In the genomic region with DNA sequence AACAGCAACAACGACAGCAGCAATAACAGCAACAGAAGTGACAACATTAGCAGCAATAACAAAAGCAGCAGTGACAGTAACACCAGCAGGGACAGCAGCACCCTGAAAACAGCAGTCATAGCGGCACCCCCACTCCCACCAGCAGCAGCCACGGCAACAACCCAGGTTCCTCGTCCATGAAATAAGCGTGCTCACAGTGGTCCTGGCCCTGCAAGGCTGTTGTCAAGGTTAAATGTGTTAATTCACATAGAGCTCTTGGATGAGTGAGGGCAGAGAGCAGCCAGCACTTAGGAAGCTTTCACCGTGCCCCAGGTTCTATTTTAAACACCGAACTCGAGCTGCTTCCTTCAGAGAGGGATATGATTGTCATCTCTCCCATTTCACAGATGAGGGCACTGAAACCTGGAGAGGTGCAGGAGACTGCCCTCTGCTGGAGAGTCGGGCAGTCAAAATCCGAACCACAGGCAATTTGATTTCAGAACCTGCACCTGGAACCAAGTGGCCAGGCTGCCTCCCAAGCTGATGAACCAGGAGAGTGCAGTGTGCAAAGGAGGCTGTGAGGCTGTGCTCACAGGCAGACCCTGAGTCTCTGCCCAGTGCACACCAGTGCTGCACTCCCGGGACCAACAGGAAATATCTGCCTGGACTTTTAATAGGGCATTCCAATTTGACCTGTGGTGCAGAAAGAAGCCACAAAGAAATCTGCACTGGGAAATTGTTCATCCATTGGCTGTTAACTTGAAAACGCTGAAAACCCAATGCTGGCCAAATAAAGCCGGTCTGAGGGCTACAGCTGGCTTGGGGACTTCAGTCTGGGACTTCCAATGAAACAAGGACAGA, we compare ENCODE assay signal across 1 cellular context.
TF ChIP-seq lines count a peak whose summit lies in the region.

No MANE protein-coding gene starts in this region.

TF ChIP-seq in liver, 16 proteins besides CTCF, POLR2A, EP300 and RAD21 (continued from another document):
- no peak for TF ChIP-seq JUND (IDR thresholded peaks at IDR 0.05)
- no peak for TF ChIP-seq RXRA (IDR thresholded peaks at IDR 0.05)
- no peak for TF ChIP-seq EGR1 (IDR thresholded peaks at IDR 0.05; ENCODE audit: low read depth in 2 of 2)
- TF ChIP-seq, protein P1, sequence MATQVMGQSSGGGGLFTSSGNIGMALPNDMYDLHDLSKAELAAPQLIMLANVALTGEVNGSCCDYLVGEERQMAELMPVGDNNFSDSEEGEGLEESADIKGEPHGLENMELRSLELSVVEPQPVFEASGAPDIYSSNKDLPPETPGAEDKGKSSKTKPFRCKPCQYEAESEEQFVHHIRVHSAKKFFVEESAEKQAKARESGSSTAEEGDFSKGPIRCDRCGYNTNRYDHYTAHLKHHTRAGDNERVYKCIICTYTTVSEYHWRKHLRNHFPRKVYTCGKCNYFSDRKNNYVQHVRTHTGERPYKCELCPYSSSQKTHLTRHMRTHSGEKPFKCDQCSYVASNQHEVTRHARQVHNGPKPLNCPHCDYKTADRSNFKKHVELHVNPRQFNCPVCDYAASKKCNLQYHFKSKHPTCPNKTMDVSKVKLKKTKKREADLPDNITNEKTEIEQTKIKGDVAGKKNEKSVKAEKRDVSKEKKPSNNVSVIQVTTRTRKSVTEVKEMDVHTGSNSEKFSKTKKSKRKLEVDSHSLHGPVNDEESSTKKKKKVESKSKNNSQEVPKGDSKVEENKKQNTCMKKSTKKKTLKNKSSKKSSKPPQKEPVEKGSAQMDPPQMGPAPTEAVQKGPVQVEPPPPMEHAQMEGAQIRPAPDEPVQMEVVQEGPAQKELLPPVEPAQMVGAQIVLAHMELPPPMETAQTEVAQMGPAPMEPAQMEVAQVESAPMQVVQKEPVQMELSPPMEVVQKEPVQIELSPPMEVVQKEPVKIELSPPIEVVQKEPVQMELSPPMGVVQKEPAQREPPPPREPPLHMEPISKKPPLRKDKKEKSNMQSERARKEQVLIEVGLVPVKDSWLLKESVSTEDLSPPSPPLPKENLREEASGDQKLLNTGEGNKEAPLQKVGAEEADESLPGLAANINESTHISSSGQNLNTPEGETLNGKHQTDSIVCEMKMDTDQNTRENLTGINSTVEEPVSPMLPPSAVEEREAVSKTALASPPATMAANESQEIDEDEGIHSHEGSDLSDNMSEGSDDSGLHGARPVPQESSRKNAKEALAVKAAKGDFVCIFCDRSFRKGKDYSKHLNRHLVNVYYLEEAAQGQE (IDR thresholded peaks at IDR 0.05) = no peak
- no peak for TF ChIP-seq HNF4A (conservative IDR thresholded peaks at IDR 0.05)
- TF ChIP-seq HNF4G (IDR thresholded peaks at IDR 0.05) = no peak
- no peak for TF ChIP-seq GABPA (IDR thresholded peaks at IDR 0.05 in 1 of 2, conservative IDR thresholded peaks at IDR 0.05 in 1 of 2)
- TF ChIP-seq FOXA2 (IDR thresholded peaks at IDR 0.05) = no peak
- TF ChIP-seq, protein P2, sequence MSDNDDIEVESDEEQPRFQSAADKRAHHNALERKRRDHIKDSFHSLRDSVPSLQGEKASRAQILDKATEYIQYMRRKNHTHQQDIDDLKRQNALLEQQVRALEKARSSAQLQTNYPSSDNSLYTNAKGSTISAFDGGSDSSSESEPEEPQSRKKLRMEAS (IDR thresholded peaks at IDR 0.05) = no peak
- TF ChIP-seq, protein P3, sequence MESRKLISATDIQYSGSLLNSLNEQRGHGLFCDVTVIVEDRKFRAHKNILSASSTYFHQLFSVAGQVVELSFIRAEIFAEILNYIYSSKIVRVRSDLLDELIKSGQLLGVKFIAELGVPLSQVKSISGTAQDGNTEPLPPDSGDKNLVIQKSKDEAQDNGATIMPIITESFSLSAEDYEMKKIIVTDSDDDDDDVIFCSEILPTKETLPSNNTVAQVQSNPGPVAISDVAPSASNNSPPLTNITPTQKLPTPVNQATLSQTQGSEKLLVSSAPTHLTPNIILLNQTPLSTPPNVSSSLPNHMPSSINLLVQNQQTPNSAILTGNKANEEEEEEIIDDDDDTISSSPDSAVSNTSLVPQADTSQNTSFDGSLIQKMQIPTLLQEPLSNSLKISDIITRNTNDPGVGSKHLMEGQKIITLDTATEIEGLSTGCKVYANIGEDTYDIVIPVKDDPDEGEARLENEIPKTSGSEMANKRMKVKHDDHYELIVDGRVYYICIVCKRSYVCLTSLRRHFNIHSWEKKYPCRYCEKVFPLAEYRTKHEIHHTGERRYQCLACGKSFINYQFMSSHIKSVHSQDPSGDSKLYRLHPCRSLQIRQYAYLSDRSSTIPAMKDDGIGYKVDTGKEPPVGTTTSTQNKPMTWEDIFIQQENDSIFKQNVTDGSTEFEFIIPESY (IDR thresholded peaks at IDR 0.05) = no peak
- no peak for TF ChIP-seq FOXA1 (IDR thresholded peaks at IDR 0.05)
- TF ChIP-seq, protein P4, sequence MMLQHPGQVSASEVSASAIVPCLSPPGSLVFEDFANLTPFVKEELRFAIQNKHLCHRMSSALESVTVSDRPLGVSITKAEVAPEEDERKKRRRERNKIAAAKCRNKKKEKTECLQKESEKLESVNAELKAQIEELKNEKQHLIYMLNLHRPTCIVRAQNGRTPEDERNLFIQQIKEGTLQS (IDR thresholded peaks at IDR 0.05) = no peak
TF ChIP-seq in liver: peak in this region for 0.
